Comparison of ENCODE assay signal across 14 cellular contexts in the genomic region with DNA sequence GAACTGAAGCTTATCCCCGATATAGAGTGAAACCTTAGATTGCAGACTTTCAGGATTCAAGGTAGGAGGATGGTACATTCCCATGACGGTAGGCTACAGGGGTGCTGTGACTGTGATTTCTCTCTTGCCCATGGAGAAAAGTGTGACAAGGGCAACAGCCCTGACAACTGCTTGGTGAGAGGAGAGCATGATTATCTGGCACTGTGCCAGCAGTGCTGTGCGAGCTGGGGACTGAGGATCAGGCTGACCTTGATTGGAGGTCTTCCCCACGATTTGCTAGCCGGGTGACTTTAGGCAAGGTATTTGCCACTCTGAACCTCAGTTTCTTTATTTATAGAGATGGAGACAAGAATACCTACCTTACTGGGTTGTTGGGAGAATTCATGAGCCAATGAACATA.
DNase-seq lines count a peak whose midpoint lies in the region; ATAC-seq and TF ChIP-seq lines count a peak whose summit lies in the region.
"Had no signal": no experiment of that assay in that cellular context is flagged by ENCODE, and none has a peak within 500 bp of the region (broad histone marks: within the 10 kb centered on the region; RNA-seq: fewer than 3 reads in every experiment).

No MANE protein-coding gene starts in this region.

- H3K4me1 Mint-ChIP-seq in activated naive CD8-positive, alpha-beta T cell (ENCODE audit: low read depth), result peaks cover 39% of the 10 kb centered on the region
- peaks cover 36% of the 10 kb centered on the region for H3K4me1 Mint-ChIP-seq in activated naive CD8-positive, alpha-beta T cell treated with anti-CD3 and anti-CD28 coated beads, Interleukin-2, amount 50 U/mL, for 24 hours
- peaks cover 46 to 47% of the 10 kb centered on the region in 2 donors for H3K4me1 Mint-ChIP-seq in effector memory CD8-positive, alpha-beta T cell (ENCODE audit: low read depth in 2 of 2)

- H3K27ac Mint-ChIP-seq in activated naive CD8-positive, alpha-beta T cell, result peak overlapping the region; percentile 35
- H3K27ac Mint-ChIP-seq in activated naive CD8-positive, alpha-beta T cell treated with anti-CD3 and anti-CD28 coated beads, Interleukin-2, amount 50 U/mL, for 24 hours, result no peak overlapping the region
- peak overlapping the region; percentile 59 to 90 for H3K27ac Mint-ChIP-seq in effector memory CD8-positive, alpha-beta T cell
- H3K27ac Mint-ChIP-seq: stimulated activated naive B cell treated with anti-CD40 and anti-IgM and Interleukin-4, amounts not matched to agents 10 μg/mL and 1 μg/mL and 100 μg/mL, for 72 hours had no signal

- no peak overlapping the region for H3K4me3 ChIP-seq in subcutaneous abdominal adipose tissue (ENCODE audit: low read depth in 1 of 5, low read length in 5 of 5)
- no peak overlapping the region for H3K4me3 ChIP-seq in upper lobe of right lung
- H3K4me3 ChIP-seq: BLaER1 treated with 17β-estradiol and CSF1 and Interleukin-3, amounts not matched to agents 10 nM and 100 nM; SJSA1 had no signal

- H3K27ac ChIP-seq in subcutaneous abdominal adipose tissue (ENCODE audit: low read depth, low read length) (peak overlapping the region; percentile 15), upper lobe of right lung (no peak overlapping the region)
- H3K27ac ChIP-seq: BLaER1 treated with 17β-estradiol and CSF1 and Interleukin-3, amounts not matched to agents 10 nM and 100 nM; SJSA1 had no signal

- intact Hi-C loops in upper lobe of right lung (cut with DNase I), result no loop called here

- ATAC-seq in activated naive CD8-positive, alpha-beta T cell treated with anti-CD3 and anti-CD28 coated beads, Interleukin-2, amount 50 U/mL, for 24 hours, result no peak
- no peak for ATAC-seq in effector memory CD8-positive, alpha-beta T cell (replicated peaks)
- ATAC-seq in HG03457 (IDR thresholded peaks at IDR 0.05; ENCODE audit: unreplicated experiment) (no peak), upper lobe of right lung (no peak)
- ATAC-seq: stimulated activated naive B cell treated with anti-CD40 and anti-IgM and Interleukin-4, amounts not matched to agents 10 μg/mL and 1 μg/mL and 100 μg/mL, for 72 hours had no signal

- peaks cover 5% of the 10 kb centered on the region for H3K36me3 Mint-ChIP-seq in activated naive CD8-positive, alpha-beta T cell
- H3K36me3 Mint-ChIP-seq in activated naive CD8-positive, alpha-beta T cell treated with anti-CD3 and anti-CD28 coated beads, Interleukin-2, amount 50 U/mL, for 24 hours (ENCODE audit: low read depth), result no peaks in the 10 kb centered on the region
- H3K36me3 Mint-ChIP-seq in effector memory CD8-positive, alpha-beta T cell (ENCODE audit: insufficient read depth), result peaks cover 3% of the 10 kb centered on the region
- H3K36me3 Mint-ChIP-seq: stimulated activated naive B cell treated with anti-CD40 and anti-IgM and Interleukin-4, amounts not matched to agents 10 μg/mL and 1 μg/mL and 100 μg/mL, for 72 hours had no signal

- no peak for TF ChIP-seq CTCF in upper lobe of right lung (IDR thresholded peaks at IDR 0.05)

- H3K9me3 Mint-ChIP-seq in activated naive CD8-positive, alpha-beta T cell (ENCODE audit: low read depth), result peaks cover 4% of the 10 kb centered on the region
- H3K9me3 Mint-ChIP-seq in activated naive CD8-positive, alpha-beta T cell treated with anti-CD3 and anti-CD28 coated beads, Interleukin-2, amount 50 U/mL, for 24 hours, result no peaks in the 10 kb centered on the region
- H3K9me3 Mint-ChIP-seq in effector memory CD8-positive, alpha-beta T cell, result peaks cover 0 to 16% of the 10 kb centered on the region in 2 donors
- H3K9me3 Mint-ChIP-seq: stimulated activated naive B cell treated with anti-CD40 and anti-IgM and Interleukin-4, amounts not matched to agents 10 μg/mL and 1 μg/mL and 100 μg/mL, for 72 hours had no signal

- H3K4me1 ChIP-seq in subcutaneous abdominal adipose tissue (ENCODE audit: control insufficient read depth in 5 of 5, insufficient read depth in 5 of 5, low read length in 5 of 5) (peaks cover 0 to 30% (median 27%) of the 10 kb centered on the region in 5 donors), upper lobe of right lung (no peaks in the 10 kb centered on the region)
- H3K4me1 ChIP-seq: SJSA1 had no signal

- DNase-seq in activated naive CD8-positive, alpha-beta T cell treated with anti-CD3 and anti-CD28 coated beads, Interleukin-2, amount 50 U/mL, for 24 hours, result no peak
- peak; percentile 7 for DNase-seq in NCI-H1105 (lab: John Stamatoyannopoulos, UW)
- peak in 2 of 3 experiments; percentile 21 to 29 for DNase-seq in effector memory CD8-positive, alpha-beta T cell
- DNase-seq in ureter (ENCODE audit: low spot score), result no peak
- no peak for DNase-seq in upper lobe of right lung
- DNase-seq: activated T-cell treated with anti-CD3 and anti-CD28 coated beads for 4 hours; NCI-H526 treated with DMSO at 0.1 percent for 48 hours; stimulated activated CD4-positive, alpha-beta T cell treated with anti-CD3 and anti-CD28 coated beads, Interleukin-2, amount 100 ng/mL, for 48 hours; stimulated activated naive B cell treated with anti-CD40 and anti-IgM and Interleukin-4, amounts not matched to agents 10 μg/mL and 1 μg/mL and 100 μg/mL, for 72 hours had no signal

- H3K36me3 ChIP-seq in subcutaneous abdominal adipose tissue (ENCODE audit: control insufficient read depth in 5 of 5, insufficient read depth in 5 of 5, low read length in 5 of 5) (no peaks in the 10 kb centered on the region), upper lobe of right lung (no peaks in the 10 kb centered on the region)
- H3K36me3 ChIP-seq: BLaER1 treated with 17β-estradiol and CSF1 and Interleukin-3, amounts not matched to agents 10 nM and 100 nM; SJSA1 had no signal

- H3K9ac ChIP-seq in subcutaneous abdominal adipose tissue (ENCODE audit: low read length in 5 of 5), result no peak overlapping the region
- H3K9ac ChIP-seq: BLaER1 treated with 17β-estradiol and CSF1 and Interleukin-3, amounts not matched to agents 10 nM and 100 nM had no signal

- no peaks in the 10 kb centered on the region for H3K27me3 ChIP-seq in subcutaneous abdominal adipose tissue (ENCODE audit: control insufficient read depth in 5 of 5, insufficient read depth in 4 of 5, low read length in 5 of 5)
- H3K27me3 ChIP-seq in upper lobe of right lung, result no peaks in the 10 kb centered on the region
- H3K27me3 ChIP-seq: BLaER1 treated with 17β-estradiol and CSF1 and Interleukin-3, amounts not matched to agents 10 nM and 100 nM; SJSA1 had no signal

- H3K9me3 ChIP-seq in subcutaneous abdominal adipose tissue (ENCODE audit: control insufficient read depth in 5 of 5, low read length in 5 of 5) (no peaks in the 10 kb centered on the region), upper lobe of right lung (no peaks in the 10 kb centered on the region)
- H3K9me3 ChIP-seq: SJSA1 had no signal

- H3K27me3 Mint-ChIP-seq in activated naive CD8-positive, alpha-beta T cell, result no peaks in the 10 kb centered on the region
- peaks cover 21% of the 10 kb centered on the region for H3K27me3 Mint-ChIP-seq in activated naive CD8-positive, alpha-beta T cell treated with anti-CD3 and anti-CD28 coated beads, Interleukin-2, amount 50 U/mL, for 24 hours
- no peaks in the 10 kb centered on the region for H3K27me3 Mint-ChIP-seq in effector memory CD8-positive, alpha-beta T cell
- H3K27me3 Mint-ChIP-seq: stimulated activated naive B cell treated with anti-CD40 and anti-IgM and Interleukin-4, amounts not matched to agents 10 μg/mL and 1 μg/mL and 100 μg/mL, for 72 hours had no signal

- H3K4me3 Mint-ChIP-seq in activated naive CD8-positive, alpha-beta T cell, result no peak overlapping the region
- no peak overlapping the region for H3K4me3 Mint-ChIP-seq in activated naive CD8-positive, alpha-beta T cell treated with anti-CD3 and anti-CD28 coated beads, Interleukin-2, amount 50 U/mL, for 24 hours
- H3K4me3 Mint-ChIP-seq in effector memory CD8-positive, alpha-beta T cell, result peak overlapping the region; percentile 19 to 24
- H3K4me3 Mint-ChIP-seq: stimulated activated naive B cell treated with anti-CD40 and anti-IgM and Interleukin-4, amounts not matched to agents 10 μg/mL and 1 μg/mL and 100 μg/mL, for 72 hours had no signal

Comparison
In these comparisons a context has a peak if more than half of its experiments do, and no peak if none do; other contexts are left out.
1. H3K4me3 Mint-ChIP-seq: peak in effector memory CD8-positive, alpha-beta T cell (2 of 2); none in activated naive CD8-positive, alpha-beta T cell (single experiment) and activated naive CD8-positive, alpha-beta T cell treated with anti-CD3 and anti-CD28 coated beads, Interleukin-2, amount 50 U/mL, for 24 hours (single experiment).
2. DNase-seq: peak in NCI-H1105 (single experiment) and effector memory CD8-positive, alpha-beta T cell (2 of 3); none in activated naive CD8-positive, alpha-beta T cell treated with anti-CD3 and anti-CD28 coated beads, Interleukin-2, amount 50 U/mL, for 24 hours (single experiment), ureter (single experiment) and upper lobe of right lung (single experiment).